In genomic region chr1:201582977-201583376, GRCh38 we compare ENCODE assay signal across 19 cellular contexts. TPM values are rescaled to one million over a fixed set of nuclear protein-coding genes. Genes with fewer than 3 reads are reported as not detected.
DNase-seq lines count a peak whose midpoint lies in the region; ATAC-seq and TF ChIP-seq lines count a peak whose summit lies in the region.
"Had no signal": no experiment of that assay in that cellular context is flagged by ENCODE, and none has a peak within 500 bp of the region (broad histone marks: within the 10 kb centered on the region; RNA-seq: fewer than 3 reads in every experiment).

No MANE protein-coding gene starts in this region.

- peak overlapping the region; percentile 89 for H2AK5ac ChIP-seq in IMR-90 (ENCODE audit: low read depth, low read length)

- H3K27me3 Mint-ChIP-seq in endodermal cell (ENCODE audit: insufficient read depth) (no peaks in the 10 kb centered on the region), Calu3 (ENCODE audit: unreplicated experiment) (peaks cover 79% of the 10 kb centered on the region)
- H3K27me3 Mint-ChIP-seq: activated naive CD4-positive, alpha-beta T cell treated with anti-CD3 and anti-CD28 coated beads, Interleukin-2, amount 50 U/mL, for 24 hours had no signal

- intact Hi-C loops in IMR-90 (cut with micrococcal nuclease): no loop called here
- intact Hi-C loops in Calu3 (cut with micrococcal nuclease; ENCODE audit: unreplicated experiment): no loop called here

- H3K36me3 Mint-ChIP-seq in endodermal cell (ENCODE audit: low read depth) (no peaks in the 10 kb centered on the region), Calu3 (ENCODE audit: insufficient read depth, unreplicated experiment) (no peaks in the 10 kb centered on the region)
- H3K36me3 Mint-ChIP-seq: immature natural killer cell had no signal

- peaks cover 24% of the 10 kb centered on the region for H4K20me1 ChIP-seq in IMR-90 (ENCODE audit: insufficient read depth, low read length)

- no peaks in the 10 kb centered on the region for H3K27me3 ChIP-seq in IMR-90 (ENCODE audit: control insufficient read depth, insufficient read depth, low read length)
- H3K27me3 ChIP-seq in endodermal cell (ENCODE audit: control insufficient read depth, insufficient read depth, low read length, poor library complexity, severe bottlenecking): no peaks in the 10 kb centered on the region
- H3K27me3 ChIP-seq: BLaER1 treated with 17β-estradiol and CSF1 and Interleukin-3, amounts not matched to agents 10 nM and 100 nM; cardiac muscle cell had no signal

- peak overlapping the region; percentile 82 for H3K18ac ChIP-seq in IMR-90 (ENCODE audit: low read depth, low read length)

- H3K9ac ChIP-seq in IMR-90 (ENCODE audit: low read depth, low read length) (no peak overlapping the region), endodermal cell (ENCODE audit: extremely low read depth, low read length, poor library complexity, severe bottlenecking) (no peak overlapping the region)

- H3K4me1 Mint-ChIP-seq in endodermal cell (peaks cover 29% of the 10 kb centered on the region), Calu3 (ENCODE audit: low read depth, unreplicated experiment) (peaks cover 9% of the 10 kb centered on the region)
- H3K4me1 Mint-ChIP-seq: activated naive CD4-positive, alpha-beta T cell treated with anti-CD3 and anti-CD28 coated beads, Interleukin-2, amount 50 U/mL, for 24 hours; immature natural killer cell had no signal

- peak overlapping the region; percentile 69 for H4K91ac ChIP-seq in IMR-90 (ENCODE audit: insufficient read depth, low read depth, low read length)

- H3K14ac ChIP-seq in IMR-90 (replicated peaks; ENCODE audit: low read depth, low read length): peak overlapping the region; percentile 11; the same call in 1 of the 2 replicates

- DNase-seq in IMR-90: no peak
- peak; percentile 81 for DNase-seq in NCI-H2227 (lab: John Stamatoyannopoulos, UW; ENCODE audit: unreplicated experiment)
- DNase-seq in endodermal cell: no peak
- DNase-seq in retina: peak; percentile 85
- no peak for DNase-seq in activated CD4-positive, alpha-beta T cell treated with anti-CD3 and anti-CD28 coated beads, Interleukin-2, amount 50 U/mL, for 1 hour
- no peak for DNase-seq in A172 (ENCODE audit: low spot score)
- no peak for DNase-seq in Calu3
- DNase-seq in GOT3 (lab: John Stamatoyannopoulos, UW): no peak
- DNase-seq: immature natural killer cell; KBM-7; NCI-H187 treated with DMSO at 0.1 percent for 48 hours; NCI-H82; stimulated activated naive CD4-positive, alpha-beta T cell; T-helper 2 cell had no signal

- H3K36me3 ChIP-seq in IMR-90 (ENCODE audit: control insufficient read depth, insufficient read depth, low read length) (no peaks in the 10 kb centered on the region; the same call in 1 of the 2 replicates), endodermal cell (ENCODE audit: control insufficient read depth, insufficient read depth, low read length) (no peaks in the 10 kb centered on the region)
- H3K36me3 ChIP-seq: cardiac muscle cell had no signal

- H3K4me3 ChIP-seq in IMR-90 (ENCODE audit: insufficient read depth, low read depth, low read length) (no peak overlapping the region), endodermal cell (ENCODE audit: low read length) (no peak overlapping the region)
- H3K4me3 ChIP-seq: cardiac muscle cell, skin epidermis had no signal

- POLR2A ChIA-PET in IMR-90 (lab: Charles Lee; ENCODE audit: unreplicated experiment): no interaction called here

- peaks cover 38 to 81% of the 10 kb centered on the region in 2 experiments for H3K79me1 ChIP-seq in IMR-90 (ENCODE audit: low read depth in 1 of 2, low read length in 2 of 2)

- peak overlapping the region; percentile 29; the same call in 1 of the 3 replicates for H2BK15ac ChIP-seq in IMR-90 (ENCODE audit: low read depth, low read length)

- no peak for TF ChIP-seq POLR2A in IMR-90 (IDR thresholded peaks at IDR 0.05; ENCODE audit: low read depth, low read length)

- TF ChIP-seq RAD21 in IMR-90 (IDR thresholded peaks at IDR 0.05; ENCODE audit: low read length): no peak

- 0 out of 2 replicates have a peak overlapping the region, but pooled peaks have one; percentile 10 for H3K23ac ChIP-seq in IMR-90 (ENCODE audit: low read depth, low read length)

- no TSS peak for BruUV-seq in IMR-90 (replicated peaks; lab: Mats Ljungman, UMichigan)
- BruUV-seq in Calu3 (replicated peaks; lab: Mats Ljungman, UMichigan): no TSS peak

- CTCF ChIA-PET in IMR-90 (lab: Yijun Ruan, JAX): no interaction called here
- CTCF ChIA-PET in Calu3 (lab: Charles Lee): interaction anchor here (0.9 kb wide), 1 partner anchor 15 kb away, joined by 5 read pairs; no protein-coding TSS in a partner anchor

- H3K9me1 ChIP-seq in IMR-90 (ENCODE audit: insufficient read depth, low read length): peaks cover 24% of the 10 kb centered on the region

- no peak overlapping the region for H3K4me3 Mint-ChIP-seq in endodermal cell
- no peak overlapping the region for H3K4me3 Mint-ChIP-seq in Calu3 (ENCODE audit: low read depth, unreplicated experiment)
- H3K4me3 Mint-ChIP-seq: activated naive CD4-positive, alpha-beta T cell treated with anti-CD3 and anti-CD28 coated beads, Interleukin-2, amount 50 U/mL, for 24 hours; immature natural killer cell had no signal

- H2AFZ ChIP-seq in IMR-90 (replicated peaks; ENCODE audit: low read length, poor library complexity): no peak overlapping the region

- H2BK20ac ChIP-seq in IMR-90 (ENCODE audit: low read depth, low read length): peak overlapping the region; percentile 60; the same call in 1 of the 2 replicates

- H4K5ac ChIP-seq in IMR-90 (ENCODE audit: low read depth, low read length): peak overlapping the region; percentile 21

- H3K9me3 Mint-ChIP-seq in endodermal cell: no peaks in the 10 kb centered on the region
- H3K9me3 Mint-ChIP-seq in Calu3 (ENCODE audit: low read depth, unreplicated experiment): no peaks in the 10 kb centered on the region
- H3K9me3 Mint-ChIP-seq: immature natural killer cell had no signal

- ATAC-seq in IMR-90 (ENCODE audit: low read depth): no peak
- ATAC-seq: HCT116 had no signal

- H2BK120ac ChIP-seq in IMR-90 (ENCODE audit: low read depth, low read length): peak overlapping the region; percentile 62; the same call in 1 of the 2 replicates

- H2BK5ac ChIP-seq in IMR-90 (ENCODE audit: low read depth, low read length, poor library complexity, severe bottlenecking): peak overlapping the region; percentile 65

- H3K27ac ChIP-seq in IMR-90 (ENCODE audit: insufficient read depth, low read length) (peak overlapping the region; percentile 61), endodermal cell (ENCODE audit: low read depth, low read length) (peak overlapping the region; percentile 78)
- H3K27ac ChIP-seq: cardiac muscle cell had no signal

- dilution Hi-C loops in IMR-90 (cut with HindIII; ENCODE audit: low sequenced_read_pairs, unreplicated experiment): no loop called here

- H3K4ac ChIP-seq in IMR-90 (ENCODE audit: low read depth, low read length): peak overlapping the region; percentile 69

- no peak overlapping the region for H2AK9ac ChIP-seq in IMR-90 (replicated peaks; ENCODE audit: low read depth, low read length, poor library complexity)

- WGBS in IMR-90 (ENCODE audit: extremely low coverage in 2 of 2, insufficient read length in 1 of 2), 2 experiments: 60% methylated on average over 1 of the region's 10 CpGs; no CpG with 5 or more reads in 1 of the 2 experiments
- 71 to 73% methylated on average over 3 to 10 of the region's 10 CpGs for WGBS in endodermal cell (ENCODE audit: insufficient coverage in 1 of 2, insufficient read length in 1 of 2), 2 experiments

- H3K9me3 ChIP-seq in IMR-90 (ENCODE audit: control insufficient read depth, insufficient read depth, low read length) (no peaks in the 10 kb centered on the region), endodermal cell (ENCODE audit: control insufficient read depth, low read length) (no peaks in the 10 kb centered on the region)

- no peak overlapping the region for H3K4me2 ChIP-seq in IMR-90 (ENCODE audit: low read depth, low read length)

- no peak overlapping the region for H3K27ac Mint-ChIP-seq in endodermal cell
- no peak overlapping the region for H3K27ac Mint-ChIP-seq in Calu3 (ENCODE audit: unreplicated experiment)
- H3K27ac Mint-ChIP-seq: activated naive CD4-positive, alpha-beta T cell treated with anti-CD3 and anti-CD28 coated beads, Interleukin-2, amount 50 U/mL, for 24 hours; immature natural killer cell had no signal

- in situ Hi-C loops in IMR-90 (cut with MboI; ENCODE audit: low sequenced_read_pairs): no loop called here

- H3K4me1 ChIP-seq in IMR-90 (ENCODE audit: control insufficient read depth, insufficient read depth, low read length) (peaks cover 29% of the 10 kb centered on the region), endodermal cell (ENCODE audit: control insufficient read depth, insufficient read depth, low read length) (no peaks in the 10 kb centered on the region)

- no peak overlapping the region for H3K56ac ChIP-seq in IMR-90 (ENCODE audit: extremely low read depth, insufficient read depth, low read length)

- no peak for TF ChIP-seq CTCF in IMR-90 (conservative IDR thresholded peaks at IDR 0.05; ENCODE audit: low read depth, low read length)
- no peak for TF ChIP-seq CTCF in endodermal cell (conservative IDR thresholded peaks at IDR 0.05)
- no peak for TF ChIP-seq CTCF in Calu3 (IDR thresholded peaks at IDR 0.05; ENCODE audit: unreplicated experiment)

- H4K8ac ChIP-seq in IMR-90 (ENCODE audit: low read depth in 2 of 2, low read length in 2 of 2): no peak overlapping the region; a peak in 1 of 4 replicates

TF ChIP-seq in IMR-90, 13 proteins besides CTCF, POLR2A, EP300 and RAD21 (continues in another document):
- TF ChIP-seq RFX5 (IDR thresholded peaks at IDR 0.05; ENCODE audit: low read depth, low read length) (no peak), RCOR1 (IDR thresholded peaks at IDR 0.05; ENCODE audit: insufficient replicate concordance, low read length) (no peak), CHD1 (IDR thresholded peaks at IDR 0.05; ENCODE audit: low read depth, low read length) (no peak), SMC3 (IDR thresholded peaks at IDR 0.05; ENCODE audit: low read depth, low read length) (no peak)

RNA-seq across cellular contexts. Expression of gene NAV1, which starts 44.0 kb away (rescaled TPM):
- total RNA-seq in IMR-90 (2012; rRNA removed) (14.0 and 14.4 TPM in 2 replicates), endodermal cell (10 to 100 TPM; 42.2 to 62.5 TPM), Calu3 (2022) (13.1 and 24.8 TPM in 2 replicates)
- 23.1 and 23.6 TPM in 2 replicates for polyA plus RNA-seq in IMR-90 (2012; rRNA removed)
- 11.8 and 15.2 TPM in 2 replicates for polyA plus RNA-seq in IMR-90 (2012; cell fraction: cytosol; rRNA removed)
- 31.9 and 47.5 TPM in 2 replicates for polyA plus RNA-seq in IMR-90 (2012; cell fraction: nucleus; rRNA removed; ENCODE audit: low replicate concordance)
- polyA plus RNA-seq in endodermal cell (2013, experiment 1 of 2): 25.8 TPM
- polyA plus RNA-seq in endodermal cell (2013, experiment 2 of 2): 23.3 TPM
- 29.7 and 40.3 TPM in 2 replicates for total RNA-seq in A172 (2014; rRNA removed; shearing (Covaris generic))

Comparison
In these comparisons a context has a peak if more than half of its experiments do, and no peak if none do; other contexts are left out.
1. DNase-seq: peak in NCI-H2227 (single experiment) and retina (single experiment); none in IMR-90 (single experiment), endodermal cell (single experiment), activated CD4-positive, alpha-beta T cell treated with anti-CD3 and anti-CD28 coated beads, Interleukin-2, amount 50 U/mL, for 1 hour (single experiment), A172 (single experiment), Calu3 (single experiment) and GOT3 (single experiment).